ENCODE assay signal across 1 cellular context in genomic region chr15:52256366-52256765, GRCh38.
TF ChIP-seq lines count a peak whose summit lies in the region.

No MANE protein-coding gene starts in this region.

TF ChIP-seq in HepG2, 621 proteins besides CTCF, POLR2A, EP300 and RAD21 (continued from another document):
- TF ChIP-seq ZNF407 (CRISPR knock-in tag; IDR thresholded peaks at IDR 0.05; ENCODE audit: not compliant biosample characterization) (no peak), KDM6A (CRISPR knock-in tag; IDR thresholded peaks at IDR 0.05; ENCODE audit: low read depth) (no peak), ASH2L (IDR thresholded peaks at IDR 0.05; ENCODE audit: insufficient read length, low read depth, low read length) (peak; percentile 26), PPARG (CRISPR knock-in tag; conservative IDR thresholded peaks at IDR 0.05) (no peak), HMGXB3 (CRISPR knock-in tag; IDR thresholded peaks at IDR 0.05; ENCODE audit: borderline replicate concordance) (0 out of 2 replicates have a peak, but pooled peaks have one; percentile 29), FOXA1 (IDR thresholded peaks at IDR 0.05) (no peak), FOXA1 (CRISPR knock-in tag; IDR thresholded peaks at IDR 0.05) (no peak), RXRB (CRISPR knock-in tag; IDR thresholded peaks at IDR 0.05; ENCODE audit: borderline replicate concordance) (0 out of 2 replicates have a peak, but pooled peaks have one; percentile 16), HMGXB4 (CRISPR knock-in tag; IDR thresholded peaks at IDR 0.05; ENCODE audit: borderline replicate concordance in 1 of 2, low read depth in 1 of 2) (0 out of 4 replicates have a peak, but pooled peaks of 1 of the 2 experiments have one; percentile 24), FOSL2 (CRISPR knock-in tag; IDR thresholded peaks at IDR 0.05) (0 out of 2 replicates have a peak, but pooled peaks have one; percentile 5), MAFF (IDR thresholded peaks at IDR 0.05; ENCODE audit: low read depth, low read length) (0 out of 2 replicates have a peak, but pooled peaks have one; percentile 11), ZNF792 (CRISPR knock-in tag; IDR thresholded peaks at IDR 0.05) (0 out of 2 replicates have a peak, but pooled peaks have one; percentile 29), ZNF580 (CRISPR knock-in tag; IDR thresholded peaks at IDR 0.05; ENCODE audit: borderline replicate concordance, low read depth) (peak; percentile 37; the same call in 1 of the 2 replicates), TEAD3 (CRISPR knock-in tag; optimal IDR thresholded peaks at IDR 0.05; ENCODE audit: borderline replicate concordance) (no peak), BCL6 (CRISPR knock-in tag; IDR thresholded peaks at IDR 0.05) (0 out of 2 replicates have a peak, but pooled peaks have one; percentile 13), SMC3 (IDR thresholded peaks at IDR 0.05; ENCODE audit: low read length) (peak; percentile 84), ZNF446 (CRISPR knock-in tag; IDR thresholded peaks at IDR 0.05) (no peak), ZNF331 (CRISPR knock-in tag; IDR thresholded peaks at IDR 0.05) (0 out of 2 replicates have a peak, but pooled peaks have one; percentile 23), FOXA3 (CRISPR knock-in tag; IDR thresholded peaks at IDR 0.05) (no peak), STAG1 (CRISPR knock-in tag; IDR thresholded peaks at IDR 0.05) (peak; percentile 90), ARNT (IDR thresholded peaks at IDR 0.05) (no peak), ERF (CRISPR knock-in tag; IDR thresholded peaks at IDR 0.05) (0 out of 2 replicates have a peak, but pooled peaks have one; percentile 35), ZBTB14 (CRISPR knock-in tag; IDR thresholded peaks at IDR 0.05) (peak; percentile 71)
- TF ChIP-seq, protein P1, sequence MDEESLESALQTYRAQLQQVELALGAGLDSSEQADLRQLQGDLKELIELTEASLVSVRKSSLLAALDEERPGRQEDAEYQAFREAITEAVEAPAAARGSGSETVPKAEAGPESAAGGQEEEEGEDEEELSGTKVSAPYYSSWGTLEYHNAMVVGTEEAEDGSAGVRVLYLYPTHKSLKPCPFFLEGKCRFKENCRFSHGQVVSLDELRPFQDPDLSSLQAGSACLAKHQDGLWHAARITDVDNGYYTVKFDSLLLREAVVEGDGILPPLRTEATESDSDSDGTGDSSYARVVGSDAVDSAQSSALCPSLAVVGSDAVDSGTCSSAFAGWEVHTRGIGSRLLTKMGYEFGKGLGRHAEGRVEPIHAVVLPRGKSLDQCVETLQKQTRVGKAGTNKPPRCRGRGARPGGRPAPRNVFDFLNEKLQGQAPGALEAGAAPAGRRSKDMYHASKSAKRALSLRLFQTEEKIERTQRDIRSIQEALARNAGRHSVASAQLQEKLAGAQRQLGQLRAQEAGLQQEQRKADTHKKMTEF (CRISPR knock-in tag; IDR thresholded peaks at IDR 0.05): 0 out of 2 replicates have a peak, but pooled peaks have one; percentile 16
- TF ChIP-seq, protein P2, sequence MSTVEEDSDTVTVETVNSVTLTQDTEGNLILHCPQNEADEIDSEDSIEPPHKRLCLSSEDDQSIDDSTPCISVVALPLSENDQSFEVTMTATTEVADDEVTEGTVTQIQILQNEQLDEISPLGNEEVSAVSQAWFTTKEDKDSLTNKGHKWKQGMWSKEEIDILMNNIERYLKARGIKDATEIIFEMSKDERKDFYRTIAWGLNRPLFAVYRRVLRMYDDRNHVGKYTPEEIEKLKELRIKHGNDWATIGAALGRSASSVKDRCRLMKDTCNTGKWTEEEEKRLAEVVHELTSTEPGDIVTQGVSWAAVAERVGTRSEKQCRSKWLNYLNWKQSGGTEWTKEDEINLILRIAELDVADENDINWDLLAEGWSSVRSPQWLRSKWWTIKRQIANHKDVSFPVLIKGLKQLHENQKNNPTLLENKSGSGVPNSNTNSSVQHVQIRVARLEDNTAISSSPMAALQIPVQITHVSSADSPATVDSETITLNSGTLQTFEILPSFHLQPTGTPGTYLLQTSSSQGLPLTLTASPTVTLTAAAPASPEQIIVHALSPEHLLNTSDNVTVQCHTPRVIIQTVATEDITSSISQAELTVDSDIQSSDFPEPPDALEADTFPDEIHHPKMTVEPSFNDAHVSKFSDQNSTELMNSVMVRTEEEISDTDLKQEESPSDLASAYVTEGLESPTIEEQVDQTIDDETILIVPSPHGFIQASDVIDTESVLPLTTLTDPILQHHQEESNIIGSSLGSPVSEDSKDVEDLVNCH (CRISPR knock-in tag; IDR thresholded peaks at IDR 0.05): no peak
- TF ChIP-seq, protein P3, sequence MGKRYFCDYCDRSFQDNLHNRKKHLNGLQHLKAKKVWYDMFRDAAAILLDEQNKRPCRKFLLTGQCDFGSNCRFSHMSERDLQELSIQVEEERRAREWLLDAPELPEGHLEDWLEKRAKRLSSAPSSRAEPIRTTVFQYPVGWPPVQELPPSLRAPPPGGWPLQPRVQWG (CRISPR knock-in tag; IDR thresholded peaks at IDR 0.05; ENCODE audit: borderline replicate concordance, low read depth): no peak
